8 cellular contexts compared by ENCODE assay signal in the genomic region with DNA sequence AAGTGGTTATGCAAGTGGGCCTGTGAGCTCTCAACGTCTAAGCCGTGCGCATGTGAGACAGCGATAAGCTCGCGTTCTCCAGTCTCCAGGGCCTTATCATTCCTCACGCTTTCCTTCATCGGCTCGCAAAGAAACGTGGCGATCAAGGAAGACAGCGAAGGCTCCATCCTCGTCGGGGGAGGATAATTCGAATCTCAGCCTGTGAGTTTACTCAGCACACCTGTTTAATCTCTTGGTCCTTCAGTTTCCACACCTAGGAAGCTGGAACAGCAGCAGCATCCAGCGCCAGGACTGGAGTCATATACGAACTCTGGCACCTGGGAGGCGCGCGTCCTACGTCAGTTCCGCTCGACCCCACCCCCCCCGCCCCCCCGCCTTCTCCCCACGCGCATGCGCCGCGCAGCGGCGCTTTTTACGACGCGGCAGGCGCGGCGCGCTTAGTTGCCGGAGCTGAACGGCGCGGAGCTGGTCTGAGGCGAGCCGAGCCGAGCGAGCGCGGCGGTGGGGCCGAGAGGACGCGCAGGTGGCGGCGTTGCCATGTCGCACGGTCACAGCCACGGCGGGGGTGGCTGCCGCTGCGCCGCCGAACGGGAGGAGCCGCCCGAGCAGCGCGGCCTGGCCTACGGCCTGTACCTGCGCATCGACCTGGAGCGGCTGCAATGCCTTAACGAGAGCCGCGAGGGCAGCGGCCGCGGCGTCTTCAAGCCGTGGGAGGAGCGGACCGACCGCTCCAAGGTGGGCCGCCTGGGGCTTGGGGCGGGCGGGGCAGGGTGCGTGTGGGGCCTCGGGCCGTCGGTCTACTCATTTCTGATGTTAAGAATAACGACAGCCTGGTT. TPM values are rescaled to one million over a fixed set of nuclear protein-coding genes. Genes with fewer than 3 reads are reported as not detected.
DNase-seq lines count a peak whose midpoint lies in the region; ATAC-seq and TF ChIP-seq lines count a peak whose summit lies in the region.

A gene with protein sequence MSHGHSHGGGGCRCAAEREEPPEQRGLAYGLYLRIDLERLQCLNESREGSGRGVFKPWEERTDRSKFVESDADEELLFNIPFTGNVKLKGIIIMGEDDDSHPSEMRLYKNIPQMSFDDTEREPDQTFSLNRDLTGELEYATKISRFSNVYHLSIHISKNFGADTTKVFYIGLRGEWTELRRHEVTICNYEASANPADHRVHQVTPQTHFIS (plus strand): TSS at position 440 of the 836 bp plus-strand sequence. CDS start 98 bp downstream, at position 538.

- H3K9me3 ChIP-seq in cardiac muscle cell (ENCODE audit: low read depth), result no peaks in the 10 kb centered on the region
- no peaks in the 10 kb centered on the region for H3K9me3 ChIP-seq in trophoblast cell (ENCODE audit: insufficient read depth, low read depth, low read length)
- no peaks in the 10 kb centered on the region for H3K9me3 ChIP-seq in tibial nerve

- peak within 1 kb of the TSS; percentile 98 for H3K14ac ChIP-seq in trophoblast cell (ENCODE audit: low read length)

- H3K4me2 ChIP-seq in trophoblast cell (ENCODE audit: low read length), result peak within 1 kb of the TSS; percentile 92

- H2BK12ac ChIP-seq in trophoblast cell (ENCODE audit: low read length), result no peak within 1 kb of the TSS

- H4K91ac ChIP-seq in trophoblast cell (ENCODE audit: low read depth, low read length), result peak within 1 kb of the TSS; percentile 85

- ATAC-seq in HG02642 (IDR thresholded peaks at IDR 0.05; ENCODE audit: poor library complexity, unreplicated experiment), result peak; percentile 76

- TF ChIP-seq CTCF in GM06990 (IDR thresholded peaks at IDR 0.05; ENCODE audit: insufficient read depth, low read length, poor library complexity, severe bottlenecking) (no peak), cardiac muscle cell (IDR thresholded peaks at IDR 0.05; ENCODE audit: low read depth, low read length) (no peak), tibial nerve (IDR thresholded peaks at IDR 0.05) (no peak)

- H3K27ac ChIP-seq in cardiac muscle cell (peak within 1 kb of the TSS; percentile 86), trophoblast cell (ENCODE audit: low read depth, low read length) (peak within 1 kb of the TSS; percentile 43), tibial nerve (peak within 1 kb of the TSS; percentile 84 to 95 (median 90))

- H3K27me3 ChIP-seq in GM06990 (replicated peaks; ENCODE audit: control insufficient read depth, insufficient read depth, low read length) (no peaks in the 10 kb centered on the region), cardiac muscle cell (no peaks in the 10 kb centered on the region), trophoblast cell (ENCODE audit: insufficient read depth, low read length) (no peaks in the 10 kb centered on the region), tibial nerve (no peaks in the 10 kb centered on the region)

- H3K4me1 ChIP-seq in cardiac muscle cell (ENCODE audit: low read depth) (peaks cover 14% of the 10 kb centered on the region), trophoblast cell (ENCODE audit: control insufficient read depth in 1 of 2, insufficient read depth in 2 of 2, low read length in 2 of 2) (peaks cover 3 to 8% of the 10 kb centered on the region in 2 experiments), tibial nerve (peaks cover 3 to 48% (median 16%) of the 10 kb centered on the region in 4 donors)

- peak; percentile 93 for DNase-seq in GM06990 (ENCODE audit: extremely low read depth, insufficient read length)
- DNase-seq in NCI-H1436 treated with DMSO at 0.1 percent for 48 hours (lab: John Stamatoyannopoulos, UW), result peak; percentile 63
- DNase-seq in SW480 (ENCODE audit: low spot score), result peak; percentile 86
- peak; percentile 38 for DNase-seq in activated naive CD8-positive, alpha-beta T cell treated with anti-CD3 and anti-CD28 coated beads, Interleukin-2, amount 50 U/mL, for 16 hours (ENCODE audit: low read depth, low spot score)
- DNase-seq in cardiac muscle cell (ENCODE audit: low read depth in 1 of 2, low spot score in 1 of 2), result peak; percentile 90 to 91
- DNase-seq in trophoblast cell, result peak; percentile 83 to 91
- peak; percentile 58 to 59 for DNase-seq in tibial nerve (ENCODE audit: low spot score in 2 of 2)

- H3K4me3 ChIP-seq in GM06990 (replicated peaks; ENCODE audit: low read depth, low read length) (peak within 1 kb of the TSS; percentile 97), cardiac muscle cell (peak within 1 kb of the TSS; percentile 88), trophoblast cell (ENCODE audit: low read depth, low read length) (peak within 1 kb of the TSS; percentile 99), tibial nerve (peak within 1 kb of the TSS; percentile 88 to 97 (median 96))

- peaks cover 12% of the 10 kb centered on the region for H3K79me2 ChIP-seq in trophoblast cell (ENCODE audit: control insufficient read depth, insufficient read depth, low read length, poor library complexity)

- TF ChIP-seq EP300 in tibial nerve (IDR thresholded peaks at IDR 0.05), result peak in 1 of 2 donors; percentile 84

- peak within 1 kb of the TSS; percentile 48 for H3K23ac ChIP-seq in trophoblast cell (ENCODE audit: low read length)

- peak within 1 kb of the TSS; percentile 67 for H2BK5ac ChIP-seq in trophoblast cell (ENCODE audit: low read depth, low read length, poor library complexity)

- H3K9ac ChIP-seq in trophoblast cell (ENCODE audit: low read length), result peak within 1 kb of the TSS; percentile 89

- H3K36me3 ChIP-seq in GM06990 (ENCODE audit: control insufficient read depth, insufficient read depth, low read length) (no peaks in the 10 kb centered on the region), cardiac muscle cell (peaks cover 2% of the 10 kb centered on the region), trophoblast cell (ENCODE audit: control insufficient read depth in 1 of 2, insufficient read depth in 2 of 2, low read length in 2 of 2) (peaks cover 1 to 5% of the 10 kb centered on the region in 2 experiments), tibial nerve (peaks cover 0 to 27% (median 0%) of the 10 kb centered on the region in 3 donors)

- peak within 1 kb of the TSS; percentile 97 for H3K4ac ChIP-seq in trophoblast cell (ENCODE audit: low read depth, low read length)

- peak within 1 kb of the TSS; percentile 88 for H4K12ac ChIP-seq in trophoblast cell (ENCODE audit: low read depth, low read length)

- peaks cover 5% of the 10 kb centered on the region for H3K79me1 ChIP-seq in trophoblast cell (ENCODE audit: low read length)

- peak within 1 kb of the TSS; percentile 92 for H2AK5ac ChIP-seq in trophoblast cell (ENCODE audit: low read length)

- TF ChIP-seq POLR2A in tibial nerve (IDR thresholded peaks at IDR 0.05), result peak; percentile 63 to 87

- peak within 1 kb of the TSS; percentile 96 for H3K18ac ChIP-seq in trophoblast cell (ENCODE audit: low read length)

- peak within 1 kb of the TSS; percentile 98 for H2AFZ ChIP-seq in trophoblast cell (ENCODE audit: insufficient read depth, low read length, poor library complexity)

- peak within 1 kb of the TSS; percentile 98 for H4K8ac ChIP-seq in trophoblast cell (ENCODE audit: low read depth, low read length)

- no CpG with 5 or more reads among the region's 91 CpGs for WGBS in trophoblast cell (ENCODE audit: extremely low coverage, insufficient coverage, insufficient read length)
- 0 to 1% methylated on average over 74 to 75 of the region's 91 CpGs for WGBS in tibial nerve, 2 donors

- H2BK120ac ChIP-seq in trophoblast cell (ENCODE audit: insufficient read depth, low read length, poor library complexity), result peak within 1 kb of the TSS; percentile 81

RNA-seq across cellular contexts. Expression of the gene that starts here (rescaled TPM):
- total RNA-seq in cardiac muscle cell (71.7 and 99.6 TPM in 2 replicates), tibial nerve (100 to 1,000 TPM in 1 of 4 donors, 10 to 100 TPM in 3; 64.2 to 105 (median 68.0) TPM)
- polyA plus RNA-seq in cardiac muscle cell, result 48.1 and 61.4 TPM in 2 replicates
- 21.1 TPM in 2 replicates for polyA plus RNA-seq in trophoblast cell (2013)

Comparison
In these comparisons a context has a peak if more than half of its experiments do, and no peak if none do; other contexts are left out.
1. Peak in every context shown above with its lines: DNase-seq, ATAC-seq, H3K4me3 ChIP-seq and H3K27ac ChIP-seq.
2. DNase-seq: peak in every context shown above with its lines; median percentile 93 in GM06990; 90 in cardiac muscle cell; 87 in trophoblast cell; 86 in SW480; 63 in NCI-H1436 treated with DMSO at 0.1 percent for 48 hours; 58 in tibial nerve; 38 in activated naive CD8-positive, alpha-beta T cell treated with anti-CD3 and anti-CD28 coated beads, Interleukin-2, amount 50 U/mL, for 16 hours.